Comparison of ENCODE assay signal across 1 cellular context in the genomic region with DNA sequence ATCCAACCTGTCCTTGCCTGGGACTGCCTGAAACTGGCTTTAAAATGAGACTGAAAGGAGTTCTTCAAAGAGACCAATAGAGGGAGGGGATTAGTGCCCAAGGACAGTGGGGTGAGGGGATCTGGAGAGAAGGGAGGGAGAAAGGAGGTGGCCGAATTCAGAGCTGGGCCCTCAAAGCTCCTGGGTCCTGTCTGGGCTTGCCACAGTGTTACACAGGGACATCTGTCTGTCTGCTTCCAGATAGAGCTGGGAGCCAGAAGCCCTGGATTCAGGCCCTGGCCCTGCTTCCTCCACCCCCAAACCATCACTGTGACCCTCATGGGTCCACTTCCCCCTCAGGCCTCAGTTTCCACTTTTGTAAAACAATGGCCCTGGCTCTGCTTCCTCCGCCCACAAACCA.
TF ChIP-seq lines count a peak whose summit lies in the region.

No MANE protein-coding gene starts in this region.

TF ChIP-seq in H1, 55 proteins besides CTCF, POLR2A, EP300 and RAD21:
- no peak for TF ChIP-seq TBP (IDR thresholded peaks at IDR 0.05; ENCODE audit: low read depth, low read length)
- TF ChIP-seq, protein P1, sequence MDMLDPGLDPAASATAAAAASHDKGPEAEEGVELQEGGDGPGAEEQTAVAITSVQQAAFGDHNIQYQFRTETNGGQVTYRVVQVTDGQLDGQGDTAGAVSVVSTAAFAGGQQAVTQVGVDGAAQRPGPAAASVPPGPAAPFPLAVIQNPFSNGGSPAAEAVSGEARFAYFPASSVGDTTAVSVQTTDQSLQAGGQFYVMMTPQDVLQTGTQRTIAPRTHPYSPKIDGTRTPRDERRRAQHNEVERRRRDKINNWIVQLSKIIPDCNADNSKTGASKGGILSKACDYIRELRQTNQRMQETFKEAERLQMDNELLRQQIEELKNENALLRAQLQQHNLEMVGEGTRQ (IDR thresholded peaks at IDR 0.05; ENCODE audit: low read length): no peak
- TF ChIP-seq CHD2 (IDR thresholded peaks at IDR 0.05; ENCODE audit: low read length): no peak
- TF ChIP-seq BRCA1 (IDR thresholded peaks at IDR 0.05; ENCODE audit: low read depth, low read length): no peak
- no peak for TF ChIP-seq PHF8 (conservative IDR thresholded peaks at IDR 0.05; ENCODE audit: low read depth, low read length)
- no peak for TF ChIP-seq KDM1A (IDR thresholded peaks at IDR 0.05; ENCODE audit: borderline replicate concordance, low read length)
- TF ChIP-seq CBX5 (IDR thresholded peaks at IDR 0.05; ENCODE audit: low read depth, low read length): no peak
- TF ChIP-seq NRF1 (IDR thresholded peaks at IDR 0.05; ENCODE audit: low read depth, low read length): no peak
- no peak for TF ChIP-seq SIX5 (IDR thresholded peaks at IDR 0.05; ENCODE audit: low read depth, low read length)
- no peak for TF ChIP-seq SRF (IDR thresholded peaks at IDR 0.05; ENCODE audit: low read depth, low read length)
- TF ChIP-seq, protein P2, sequence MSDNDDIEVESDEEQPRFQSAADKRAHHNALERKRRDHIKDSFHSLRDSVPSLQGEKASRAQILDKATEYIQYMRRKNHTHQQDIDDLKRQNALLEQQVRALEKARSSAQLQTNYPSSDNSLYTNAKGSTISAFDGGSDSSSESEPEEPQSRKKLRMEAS (IDR thresholded peaks at IDR 0.05): no peak
- TF ChIP-seq HDAC2 (IDR thresholded peaks at IDR 0.05; ENCODE audit: borderline replicate concordance in 1 of 2, low read depth in 2 of 2, low read length in 2 of 2): no peak
- no peak for TF ChIP-seq CBX8 (IDR thresholded peaks at IDR 0.05; ENCODE audit: borderline replicate concordance, low read depth, low read length)
- no peak for TF ChIP-seq TAF7 (optimal IDR thresholded peaks at IDR 0.05; ENCODE audit: borderline replicate concordance, low read depth, low read length)
- no peak for TF ChIP-seq SP1 (IDR thresholded peaks at IDR 0.05; ENCODE audit: low read depth, low read length)
- TF ChIP-seq TCF12 (IDR thresholded peaks at IDR 0.05; ENCODE audit: low read depth, low read length): no peak
